Comparison of ENCODE assay signal across 9 cellular contexts in the genomic region with DNA sequence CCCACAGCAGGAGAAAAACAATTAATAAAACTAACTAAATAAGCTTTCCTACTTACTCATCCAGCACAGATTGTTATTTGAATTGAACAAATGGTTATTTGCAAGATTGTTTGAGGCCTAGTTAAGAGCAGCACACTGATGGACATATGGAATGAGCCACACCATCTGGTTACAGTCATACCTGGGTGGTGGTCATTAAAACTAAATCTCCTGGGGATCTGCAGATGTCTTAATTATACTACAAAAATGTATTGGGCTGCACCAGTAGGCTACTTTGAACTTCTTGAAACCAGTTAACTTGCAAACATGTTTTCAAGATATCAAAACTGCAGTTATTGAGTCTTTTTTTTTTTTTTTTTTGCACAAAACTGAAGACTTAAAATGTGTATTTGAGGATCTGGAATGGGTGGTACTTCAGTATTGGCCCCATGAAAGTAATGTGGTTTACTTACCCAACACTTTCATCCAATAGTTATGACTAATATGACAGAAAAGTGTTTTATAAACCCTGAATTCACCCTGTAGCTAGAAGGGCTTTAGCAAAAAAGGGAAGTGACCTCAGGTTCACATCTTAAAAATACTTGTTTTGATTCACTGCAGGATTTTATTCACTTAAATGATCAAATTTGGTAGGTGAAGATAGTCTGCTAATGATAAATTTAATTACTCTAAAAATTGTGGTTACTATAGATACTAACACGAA. TPM values are rescaled to one million over a fixed set of nuclear protein-coding genes. Genes with fewer than 3 reads are reported as not detected.
DNase-seq lines count a peak whose midpoint lies in the region; ATAC-seq and TF ChIP-seq lines count a peak whose summit lies in the region.
"Had no signal": no experiment of that assay in that cellular context is flagged by ENCODE, and none has a peak within 500 bp of the region (broad histone marks: within the 10 kb centered on the region; RNA-seq: fewer than 3 reads in every experiment).

No MANE protein-coding gene starts in this region.

- no peaks in the 10 kb centered on the region for H3K27me3 Mint-ChIP-seq in CD4-positive, CD25-positive, alpha-beta regulatory T cell

- peak overlapping the region; percentile 14 for H3K27ac ChIP-seq in CD4-positive, CD25-positive, alpha-beta regulatory T cell (ENCODE audit: insufficient read depth, low read length, poor library complexity, severe bottlenecking)
- peak overlapping the region; percentile 11; the same call in 1 of the 2 replicates for H3K27ac ChIP-seq in WERI-Rb-1
- H3K27ac ChIP-seq: right lobe of liver had no signal

- peaks cover 51 to 87% (median 70%) of the 10 kb centered on the region in 4 donors for H3K4me1 Mint-ChIP-seq in CD4-positive, CD25-positive, alpha-beta regulatory T cell

- peak overlapping the region; percentile 22 for H3K4me3 ChIP-seq in CD4-positive, CD25-positive, alpha-beta regulatory T cell (ENCODE audit: low read depth, low read length)
- H3K4me3 ChIP-seq in WERI-Rb-1 (ENCODE audit: low read depth, low read length), result no peak overlapping the region
- H3K4me3 ChIP-seq: right lobe of liver had no signal

- peak; percentile 33 to 48 for ATAC-seq in CD4-positive, CD25-positive, alpha-beta regulatory T cell (ENCODE audit: low read depth in 2 of 2)
- ATAC-seq in GM19372 (IDR thresholded peaks at IDR 0.05; ENCODE audit: low read depth, unreplicated experiment), result peak; percentile 75
- ATAC-seq in HG03280 (IDR thresholded peaks at IDR 0.05; ENCODE audit: unreplicated experiment), result peak; percentile 88

- no peak for DNase-seq in CD4-positive, CD25-positive, alpha-beta regulatory T cell
- DNase-seq in WERI-Rb-1 (no peak), superior temporal gyrus (ENCODE audit: extremely low spot score) (no peak), NCI-H2196 (lab: John Stamatoyannopoulos, UW; ENCODE audit: unreplicated experiment) (no peak)
- no peak for DNase-seq in effector CD8-positive, alpha-beta T cell (lab: John Stamatoyannopoulos, UW)
- no peak for DNase-seq in activated effector memory CD4-positive, alpha-beta T cell treated with Interleukin-2 at 50 U/mL for 16 hours
- DNase-seq: right lobe of liver had no signal

- H3K4me1 ChIP-seq in CD4-positive, CD25-positive, alpha-beta regulatory T cell (ENCODE audit: control insufficient read depth, insufficient read depth, low read length, poor library complexity, severe bottlenecking), result peaks cover 49% of the 10 kb centered on the region

- H3K9me3 Mint-ChIP-seq in CD4-positive, CD25-positive, alpha-beta regulatory T cell, result peaks cover 0 to 4% (median 0%) of the 10 kb centered on the region in 7 donors

- no peak for TF ChIP-seq CTCF in WERI-Rb-1 (IDR thresholded peaks at IDR 0.05; ENCODE audit: low read depth, low read length)

- H3K27me3 ChIP-seq in CD4-positive, CD25-positive, alpha-beta regulatory T cell (ENCODE audit: control insufficient read depth, insufficient read depth, low read length), result no peaks in the 10 kb centered on the region
- H3K27me3 ChIP-seq in WERI-Rb-1 (ENCODE audit: insufficient read depth, low read depth, severe bottlenecking), result no peaks in the 10 kb centered on the region
- H3K27me3 ChIP-seq: right lobe of liver had no signal

- H3K27ac Mint-ChIP-seq in CD4-positive, CD25-positive, alpha-beta regulatory T cell, result peak overlapping the region in 1 of 3 donors; percentile 44

- H3K36me3 Mint-ChIP-seq in CD4-positive, CD25-positive, alpha-beta regulatory T cell, result peaks cover 4% of the 10 kb centered on the region

- H3K9me3 ChIP-seq in CD4-positive, CD25-positive, alpha-beta regulatory T cell (ENCODE audit: control insufficient read depth in 2 of 2, low read length in 2 of 2), result no peaks in the 10 kb centered on the region
- no peaks in the 10 kb centered on the region for H3K9me3 ChIP-seq in WERI-Rb-1 (ENCODE audit: severe bottlenecking)
- H3K9me3 ChIP-seq: right lobe of liver had no signal

- H3K4me3 Mint-ChIP-seq in CD4-positive, CD25-positive, alpha-beta regulatory T cell, result peak overlapping the region in 2 of 4 donors; percentile 15 to 45

- no peaks in the 10 kb centered on the region for H3K36me3 ChIP-seq in CD4-positive, CD25-positive, alpha-beta regulatory T cell (ENCODE audit: control insufficient read depth, insufficient read depth, low read length)
- no peaks in the 10 kb centered on the region for H3K36me3 ChIP-seq in WERI-Rb-1
- H3K36me3 ChIP-seq: right lobe of liver had no signal

RNA-seq across cellular contexts. Expression of gene AGFG1, which starts 10.8 kb away (rescaled TPM):
- total RNA-seq in CD4-positive, CD25-positive, alpha-beta regulatory T cell, result 64.0 TPM
- polyA plus RNA-seq in CD4-positive, CD25-positive, alpha-beta regulatory T cell, result 10 to 100 TPM; 14.9 to 28.7 (median 20.2) TPM
